Comparison of ENCODE assay signal across 8 cellular contexts in the genomic region with DNA sequence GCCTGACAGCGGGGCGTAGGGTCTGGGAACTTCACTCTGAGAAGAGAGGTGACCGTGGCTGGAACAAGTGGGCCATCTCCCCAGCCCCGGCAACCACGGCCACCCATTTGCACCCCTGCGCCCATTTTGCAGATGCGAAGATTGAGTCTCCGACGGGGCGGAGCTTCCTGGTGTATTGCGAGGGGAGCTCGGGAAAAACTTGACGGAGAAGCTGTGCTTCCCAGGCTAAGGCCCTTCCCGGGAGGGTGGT. TPM values are rescaled to one million over a fixed set of nuclear protein-coding genes. Genes with fewer than 3 reads are reported as not detected.
DNase-seq lines count a peak whose midpoint lies in the region; FAIRE-seq and TF ChIP-seq lines count a peak whose summit lies in the region.

No MANE protein-coding gene starts in this region.

- TF ChIP-seq CTCF in H9 (conservative IDR thresholded peaks at IDR 0.05) (no peak), RWPE1 (conservative IDR thresholded peaks at IDR 0.05; ENCODE audit: low read depth) (no peak), esophagus squamous epithelium (IDR thresholded peaks at IDR 0.05) (no peak)

- no peak overlapping the region for H3K27ac ChIP-seq in H9 (ENCODE audit: insufficient read length, low read depth, low read length)
- peak overlapping the region; percentile 99 for H3K27ac ChIP-seq in RWPE1
- H3K27ac ChIP-seq in esophagus squamous epithelium: peak overlapping the region; percentile 98 to 100 (median 98)

- no peaks in the 10 kb centered on the region for H3K9me3 ChIP-seq in H9 (ENCODE audit: control insufficient read depth, low read depth, low read length)
- no peaks in the 10 kb centered on the region for H3K9me3 ChIP-seq in esophagus squamous epithelium
- no peaks in the 10 kb centered on the region for H3K9me3 ChIP-seq in skeletal muscle satellite cell (replicated peaks; ENCODE audit: low read length)

- H3K4me3 Mint-ChIP-seq in H9: peak overlapping the region; percentile 92 to 95

- peak overlapping the region; percentile 56 for H3K9ac ChIP-seq in H9 (ENCODE audit: extremely low read depth, insufficient read length, low read length)
- H3K9ac ChIP-seq in skeletal muscle satellite cell (ENCODE audit: low read depth, low read length): peak overlapping the region; percentile 99

- no peaks in the 10 kb centered on the region for H3K79me1 ChIP-seq in H9 (ENCODE audit: insufficient read depth, low read depth, low read length, poor library complexity, severe bottlenecking)

- peaks cover 0 to 14% (median 11%) of the 10 kb centered on the region in 3 experiments; a peak in 5 of 7 replicates for H3K36me3 Mint-ChIP-seq in H9 (ENCODE audit: insufficient read depth in 1 of 3, low read depth in 3 of 3)

- H2BK15ac ChIP-seq in H9 (ENCODE audit: low read depth, low read length): no peak overlapping the region

- no peak overlapping the region for H2BK12ac ChIP-seq in H9 (ENCODE audit: insufficient read length, low read depth, low read length)

- no peaks in the 10 kb centered on the region for H3K79me2 ChIP-seq in H9 (ENCODE audit: insufficient read depth, low read length)

- no peak overlapping the region for H2AK5ac ChIP-seq in H9 (ENCODE audit: insufficient read length, low read length)

- H4K20me1 ChIP-seq in H9 (ENCODE audit: control insufficient read depth, insufficient read depth, insufficient read length): no peaks in the 10 kb centered on the region

- no peak overlapping the region for H3K23ac ChIP-seq in H9 (ENCODE audit: insufficient read length, low read depth, low read length)

- POLR2A ChIA-PET in RWPE1 (lab: Yijun Ruan, JAX; ENCODE audit: low non-redundant PET): interaction anchor here (3.2 kb wide), 1 partner anchor 37 kb away, joined by 20 read pairs; the partner anchor contains the start of gene PCIF1

- CTCF ChIA-PET in RWPE1 (lab: Yijun Ruan, JAX): interaction anchor here (1.2 to 7.4 kb wide), 8 partner anchors 11 to 202 kb away, joined by 3 to 79 read pairs (median 15); partner anchors contain the start of gene PCIF1

- H3K36me3 ChIP-seq in esophagus squamous epithelium (peaks cover 16 to 34% (median 26%) of the 10 kb centered on the region in 3 donors), skeletal muscle satellite cell (ENCODE audit: insufficient read depth, low read length) (peaks cover 24% of the 10 kb centered on the region)

- H3K4me1 Mint-ChIP-seq in H9: peaks cover 14 to 17% of the 10 kb centered on the region in 2 experiments

- H4K8ac ChIP-seq in H9 (replicated peaks; ENCODE audit: insufficient read length, low read depth, low read length): no peak overlapping the region

- no peak overlapping the region for H3T11ph ChIP-seq in H9 (ENCODE audit: low read length)

- H3K18ac ChIP-seq in H9 (ENCODE audit: insufficient read length, low read depth, low read length): peak overlapping the region; percentile 85

- TF ChIP-seq POLR2A in GM12892 (IDR thresholded peaks at IDR 0.05; ENCODE audit: low read depth, low read length) (peak; percentile 77), esophagus squamous epithelium (IDR thresholded peaks at IDR 0.05) (no peak)

- H3K4ac ChIP-seq in H9 (ENCODE audit: low read depth, low read length): no peak overlapping the region

- peaks cover 8% of the 10 kb centered on the region for H3K23me2 ChIP-seq in H9 (ENCODE audit: insufficient read length, low read depth, low read length, poor library complexity, severe bottlenecking)

- no peaks in the 10 kb centered on the region; the same call in 1 of the 2 replicates for H3K27me3 Mint-ChIP-seq in H9 (ENCODE audit: low read depth)

- H2BK5ac ChIP-seq in H9 (ENCODE audit: insufficient read length, low read length): no peak overlapping the region

- intact Hi-C loops in esophagus squamous epithelium (cut with DNase I): no loop called here

- H3K4me2 ChIP-seq in H9 (ENCODE audit: insufficient read depth, insufficient read length, low read length) (peak overlapping the region; percentile 79), skeletal muscle satellite cell (ENCODE audit: low read length) (peak overlapping the region; percentile 88)

- no peak overlapping the region for H4K5ac ChIP-seq in H9 (ENCODE audit: insufficient read length, low read depth, low read length)

- no peak overlapping the region for H2BK20ac ChIP-seq in H9 (ENCODE audit: low read depth, low read length, poor library complexity, severe bottlenecking)

- H3K14ac ChIP-seq in H9 (ENCODE audit: insufficient read depth, low read length): peak overlapping the region; percentile 91

- H3K4me1 ChIP-seq in H9 (ENCODE audit: insufficient read depth, low read length) (no peaks in the 10 kb centered on the region), esophagus squamous epithelium (peaks cover 18 to 54% (median 22%) of the 10 kb centered on the region in 3 donors), skeletal muscle satellite cell (ENCODE audit: control insufficient read depth, insufficient read depth, low read length) (peaks cover 32% of the 10 kb centered on the region)

- no peaks in the 10 kb centered on the region for H3K27me3 ChIP-seq in H9 (ENCODE audit: insufficient read depth, low read length)
- no peaks in the 10 kb centered on the region for H3K27me3 ChIP-seq in esophagus squamous epithelium
- H3K27me3 ChIP-seq in skeletal muscle satellite cell (ENCODE audit: control insufficient read depth, insufficient read depth, low read length): no peaks in the 10 kb centered on the region

- H3K56ac ChIP-seq in H9 (ENCODE audit: insufficient read length, low read depth, low read length): no peak overlapping the region

- no peak overlapping the region for H2AFZ ChIP-seq in H9 (ENCODE audit: low read length)

- H3K27ac Mint-ChIP-seq in H9: no peak overlapping the region

- H2BK120ac ChIP-seq in H9 (ENCODE audit: low read depth, low read length, poor library complexity, severe bottlenecking): no peak overlapping the region

- peak; percentile 63 for DNase-seq in GM12892 (ENCODE audit: insufficient read length)
- no peak for DNase-seq in H9
- DNase-seq in RWPE1 (ENCODE audit: low spot score): no peak
- peak; percentile 52 for DNase-seq in esophagus squamous epithelium (lab: John Stamatoyannopoulos, UW)
- no peak for DNase-seq in HuH-7.5 (ENCODE audit: low spot score)
- no peak for DNase-seq in NCI-H2227 treated with DMSO at 0.1 percent for 48 hours (lab: John Stamatoyannopoulos, UW)
- no peak for DNase-seq in NCI-H1417 (lab: John Stamatoyannopoulos, UW)

- no peak overlapping the region for H4K91ac ChIP-seq in H9 (ENCODE audit: insufficient read length, low read depth, low read length)

- H3K4me3 ChIP-seq in esophagus squamous epithelium: peak overlapping the region; percentile 63 to 89 (median 78)
- H3K4me3 ChIP-seq in skeletal muscle satellite cell (ENCODE audit: low read length): peak overlapping the region; percentile 98

- no peaks in the 10 kb centered on the region; a peak in 1 of 5 replicates for H3K9me3 Mint-ChIP-seq in H9

- WGBS in H9 (ENCODE audit: extremely low coverage, insufficient read length, low lambda C conversion rate): no CpG with 5 or more reads among the region's 14 CpGs
- WGBS in esophagus squamous epithelium, 2 donors: 0% methylated on average over 10 of the region's 14 CpGs; no CpG with 5 or more reads in 1 of the 2 donors

- FAIRE-seq in GM12892 (lab: Jason Lieb, UNC): no peak

RNA-seq across cellular contexts. Expression of gene ZNF335, which starts 0.7 kb away (rescaled TPM):
- 10.0 TPM for polyA plus RNA-seq in GM12892 (2012; ENCODE audit: missing spikeins)
- 19.7 and 21.1 TPM in 2 replicates for total RNA-seq in H9 (2021)
- total RNA-seq in esophagus squamous epithelium: 10 to 100 TPM; 10.5 to 22.5 (median 19.8) TPM
- total RNA-seq in skeletal muscle satellite cell (2012; rRNA removed): 16.7 and 20.5 TPM in 2 replicates

RNA-seq across cellular contexts. Expression of gene PCIF1, which starts 36.9 kb away (rescaled TPM):
- 18.1 TPM for polyA plus RNA-seq in GM12892 (2012; ENCODE audit: missing spikeins)
- total RNA-seq in H9 (2021) (26.6 and 26.8 TPM in 2 replicates), esophagus squamous epithelium (10 to 100 TPM; 10.4 to 36.8 (median 16.4) TPM)
- total RNA-seq in skeletal muscle satellite cell (2012; rRNA removed): 8.7 and 9.4 TPM in 2 replicates

RNA-seq across cellular contexts. Expression of gene MMP9, which starts 37.4 kb away (rescaled TPM):
- 0.15 TPM for polyA plus RNA-seq in GM12892 (2012; ENCODE audit: missing spikeins)
- total RNA-seq in H9 (2021): 2.0 and 2.7 TPM in 2 replicates
- total RNA-seq in esophagus squamous epithelium: under 1 TPM in 3 of 4 donors, not detected in 1; 0.18 to 0.50 (median 0.38) TPM
- total RNA-seq in skeletal muscle satellite cell (2012; rRNA removed): 0.22 and 0.51 TPM in 2 replicates

RNA-seq across cellular contexts. Expression of gene SLC12A5, which starts 57.7 kb away (rescaled TPM):
- 2.3 TPM for polyA plus RNA-seq in GM12892 (2012; ENCODE audit: missing spikeins)
- total RNA-seq in H9 (2021) (7.3 and 8.7 TPM in 2 replicates), esophagus squamous epithelium (not detected)
- under 0.01 and 0.22 TPM in 2 replicates for total RNA-seq in skeletal muscle satellite cell (2012; rRNA removed)

RNA-seq across cellular contexts. Expression of gene PLTP, which starts 59.4 kb away (rescaled TPM):
- polyA plus RNA-seq in GM12892 (2012; ENCODE audit: missing spikeins): 12.6 TPM
- total RNA-seq in H9 (2021) (61.4 and 62.5 TPM in 2 replicates), esophagus squamous epithelium (100 to 1,000 TPM in 2 of 4 donors, 10 to 100 TPM in 1, 1 to 10 TPM in 1; 5.9 to 248 (median 92.6) TPM)
- 5.6 and 11.8 TPM in 2 replicates for total RNA-seq in skeletal muscle satellite cell (2012; rRNA removed)

Comparison
In these comparisons a context has a peak if more than half of its experiments do, and no peak if none do; other contexts are left out.
1. DNase-seq: peak in GM12892 (single experiment) and esophagus squamous epithelium (single experiment); none in H9 (single experiment), RWPE1 (single experiment), HuH-7.5 (single experiment), NCI-H2227 treated with DMSO at 0.1 percent for 48 hours (single experiment) and NCI-H1417 (0 of 3).